In the genomic region with DNA sequence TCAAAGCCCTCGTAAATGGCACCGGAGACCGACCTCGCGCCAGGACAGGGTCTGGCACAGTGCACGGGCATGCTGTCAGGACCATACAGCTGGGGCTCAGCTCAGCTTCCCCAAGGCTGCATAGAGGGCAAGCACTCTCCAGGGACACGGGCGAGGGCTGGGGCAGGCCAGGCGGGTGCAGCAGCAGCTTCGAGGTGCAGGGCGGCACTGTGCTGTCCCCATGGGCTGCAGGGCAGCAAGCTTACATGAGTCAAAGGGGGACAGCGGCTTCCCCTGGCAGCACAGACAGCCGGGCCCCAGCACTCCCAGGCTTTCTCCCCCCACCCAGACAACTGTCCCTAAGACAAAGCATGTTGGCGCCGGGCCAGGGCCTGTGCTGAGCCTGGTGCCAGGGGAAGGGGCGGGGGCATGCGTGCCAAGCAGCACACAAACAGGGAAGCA, we compare ENCODE assay signal across 15 cellular contexts. TPM values are rescaled to one million over a fixed set of nuclear protein-coding genes. Genes with fewer than 3 reads are reported as not detected.
DNase-seq lines count a peak whose midpoint lies in the region; ATAC-seq and TF ChIP-seq lines count a peak whose summit lies in the region.
"Had no signal": no experiment of that assay in that cellular context is flagged by ENCODE, and none has a peak within 500 bp of the region (broad histone marks: within the 10 kb centered on the region; RNA-seq: fewer than 3 reads in every experiment).

No MANE protein-coding gene starts in this region.

- POLR2A ChIA-PET in activated CD4-positive, alpha-beta memory T cell treated with anti-CD3 and anti-CD28 coated beads, Interleukin-2, amount 10 ng/mL, durations not matched to agents 7 days and 5 days (lab: Charles Lee), result no interaction called here

- TF ChIP-seq CTCF in endodermal cell (conservative IDR thresholded peaks at IDR 0.05) (no peak), CD14-positive monocyte (IDR thresholded peaks at IDR 0.05) (no peak)

- no peak overlapping the region for H3K4me3 ChIP-seq in endodermal cell (ENCODE audit: low read length)
- H3K4me3 ChIP-seq: gastroesophageal sphincter, skin epidermis had no signal

- H3K9me3 ChIP-seq in endodermal cell (ENCODE audit: control insufficient read depth, low read length), result no peaks in the 10 kb centered on the region
- H3K9me3 ChIP-seq: gastroesophageal sphincter had no signal

- CTCF ChIA-PET in activated CD4-positive, alpha-beta memory T cell treated with anti-CD3 and anti-CD28 coated beads, Interleukin-2, amount 10 ng/mL, durations not matched to agents 7 days and 5 days (lab: Charles Lee), result no interaction called here

- no peaks in the 10 kb centered on the region for H3K27me3 Mint-ChIP-seq in endodermal cell (ENCODE audit: insufficient read depth)
- H3K27me3 Mint-ChIP-seq in activated CD4-positive, alpha-beta memory T cell treated with anti-CD3 and anti-CD28 coated beads, Interleukin-2, amount 10 ng/mL, durations not matched to agents 7 days and 5 days, result no peaks in the 10 kb centered on the region
- peaks cover 0 to 9% (median 1%) of the 10 kb centered on the region in 3 donors for H3K27me3 Mint-ChIP-seq in CD14-positive monocyte (ENCODE audit: low read depth in 3 of 3)
- H3K27me3 Mint-ChIP-seq: activated CD4-positive, alpha-beta memory T cell treated with anti-CD3 and anti-CD28 coated beads for 36 hours had no signal

- peak overlapping the region; percentile 5 for H3K27ac ChIP-seq in endodermal cell (ENCODE audit: low read depth, low read length)
- H3K27ac ChIP-seq: brain microvascular endothelial cell, skin epidermis had no signal

- no peak overlapping the region for H3K9ac ChIP-seq in endodermal cell (ENCODE audit: extremely low read depth, low read length, poor library complexity, severe bottlenecking)

- 95 to 97% methylated on average over 6 to 17 of the region's 17 CpGs for WGBS in endodermal cell (ENCODE audit: insufficient coverage in 1 of 2, insufficient read length in 1 of 2), 2 experiments

- no peaks in the 10 kb centered on the region for H3K9me3 Mint-ChIP-seq in endodermal cell
- H3K9me3 Mint-ChIP-seq in activated CD4-positive, alpha-beta memory T cell treated with anti-CD3 and anti-CD28 coated beads, Interleukin-2, amount 10 ng/mL, durations not matched to agents 7 days and 5 days, result no peaks in the 10 kb centered on the region
- no peaks in the 10 kb centered on the region for H3K9me3 Mint-ChIP-seq in CD14-positive monocyte
- H3K9me3 Mint-ChIP-seq: activated CD4-positive, alpha-beta memory T cell treated with anti-CD3 and anti-CD28 coated beads for 36 hours had no signal

- H3K36me3 ChIP-seq in endodermal cell (ENCODE audit: control insufficient read depth, insufficient read depth, low read length), result no peaks in the 10 kb centered on the region
- H3K36me3 ChIP-seq: brain microvascular endothelial cell had no signal

- H3K27me3 ChIP-seq in endodermal cell (ENCODE audit: control insufficient read depth, insufficient read depth, low read length, poor library complexity, severe bottlenecking), result no peaks in the 10 kb centered on the region
- H3K27me3 ChIP-seq: brain microvascular endothelial cell, gastroesophageal sphincter had no signal

- H3K4me3 Mint-ChIP-seq in endodermal cell, result no peak overlapping the region
- no peak overlapping the region for H3K4me3 Mint-ChIP-seq in activated CD4-positive, alpha-beta memory T cell treated with anti-CD3 and anti-CD28 coated beads, Interleukin-2, amount 10 ng/mL, durations not matched to agents 7 days and 5 days
- H3K4me3 Mint-ChIP-seq in CD14-positive monocyte, result no peak overlapping the region
- H3K4me3 Mint-ChIP-seq: activated CD4-positive, alpha-beta memory T cell treated with anti-CD3 and anti-CD28 coated beads for 36 hours had no signal

- intact Hi-C loops in sciatic nerve (cut with DNase I), result loop anchor here (10.0 kb wide), 1 partner anchor 170 kb away; the partner anchor contains the start of gene SLC22A23
- intact Hi-C loops in CD14-positive monocyte (cut with micrococcal nuclease), result no loop called here

- peaks cover 9% of the 10 kb centered on the region for H3K4me1 Mint-ChIP-seq in endodermal cell
- no peaks in the 10 kb centered on the region for H3K4me1 Mint-ChIP-seq in activated CD4-positive, alpha-beta memory T cell treated with anti-CD3 and anti-CD28 coated beads, Interleukin-2, amount 10 ng/mL, durations not matched to agents 7 days and 5 days
- peaks cover 1% of the 10 kb centered on the region for H3K4me1 Mint-ChIP-seq in CD14-positive monocyte

- peak; percentile 17 to 63 (median 27) for DNase-seq in NCI-H1417 (lab: John Stamatoyannopoulos, UW)
- no peak for DNase-seq in NCI-H1417 treated with DMSO at 0.1 percent for 48 hours (lab: John Stamatoyannopoulos, UW)
- DNase-seq in NCI-H2029 treated with DMSO at 0.1 percent for 48 hours (lab: John Stamatoyannopoulos, UW), result peak; percentile 77
- DNase-seq in endodermal cell, result peak; percentile 37
- peak; percentile 73 for DNase-seq in sciatic nerve (ENCODE audit: low spot score)
- DNase-seq in NCI-H2107 (lab: John Stamatoyannopoulos, UW), result no peak
- DNase-seq in activated CD4-positive, alpha-beta memory T cell treated with anti-CD3 and anti-CD28 coated beads, Interleukin-2, amount 10 ng/mL, durations not matched to agents 7 days and 5 days, result no peak
- no peak for DNase-seq in CD14-positive monocyte (ENCODE audit: low spot score)
- DNase-seq: activated CD4-positive, alpha-beta memory T cell treated with anti-CD3 and anti-CD28 coated beads for 36 hours; brain microvascular endothelial cell; DMS53; NCI-H1930 had no signal

- peaks cover 9% of the 10 kb centered on the region for H3K4me1 ChIP-seq in endodermal cell (ENCODE audit: control insufficient read depth, insufficient read depth, low read length)

- H3K27ac Mint-ChIP-seq in endodermal cell (no peak overlapping the region), CD14-positive monocyte (no peak overlapping the region)
- no peak overlapping the region for H3K27ac Mint-ChIP-seq in activated CD4-positive, alpha-beta memory T cell treated with anti-CD3 and anti-CD28 coated beads, Interleukin-2, amount 10 ng/mL, durations not matched to agents 7 days and 5 days
- H3K27ac Mint-ChIP-seq: activated CD4-positive, alpha-beta memory T cell treated with anti-CD3 and anti-CD28 coated beads for 36 hours had no signal

- H3K36me3 Mint-ChIP-seq in endodermal cell (ENCODE audit: low read depth) (peaks cover 25% of the 10 kb centered on the region), CD14-positive monocyte (no peaks in the 10 kb centered on the region)
- H3K36me3 Mint-ChIP-seq in activated CD4-positive, alpha-beta memory T cell treated with anti-CD3 and anti-CD28 coated beads, Interleukin-2, amount 10 ng/mL, durations not matched to agents 7 days and 5 days (ENCODE audit: low read depth), result no peaks in the 10 kb centered on the region

- no peak for ATAC-seq in sciatic nerve
- ATAC-seq: gastroesophageal sphincter, Panc1 had no signal

RNA-seq across cellular contexts. Expression of gene PSMG4, which starts 25.7 kb away (rescaled TPM):
- total RNA-seq in endodermal cell (10 to 100 TPM; 16.0 to 21.5 TPM), sciatic nerve (21.2 TPM)
- polyA plus RNA-seq in endodermal cell (2013, experiment 1 of 2), result 18.5 TPM
- 18.2 TPM for polyA plus RNA-seq in endodermal cell (2013, experiment 2 of 2)
- total RNA-seq in activated CD4-positive, alpha-beta memory T cell treated with anti-CD3 and anti-CD28 coated beads, Interleukin-2, amount 10 ng/mL, durations not matched to agents 7 days and 5 days, result 10 to 100 TPM; 19.8 to 21.4 TPM
- 10 to 100 TPM; 27.9 to 31.1 TPM for polyA plus RNA-seq in CD14-positive monocyte

RNA-seq across cellular contexts. Expression of gene TUBB2B, which starts 57.0 kb away (rescaled TPM):
- total RNA-seq in endodermal cell, result 100 to 1,000 TPM; 253 to 304 TPM
- 836 TPM for polyA plus RNA-seq in endodermal cell (2013, experiment 1 of 2)
- 726 TPM for polyA plus RNA-seq in endodermal cell (2013, experiment 2 of 2)
- total RNA-seq in sciatic nerve, result 39.4 TPM
- not detected for total RNA-seq in activated CD4-positive, alpha-beta memory T cell treated with anti-CD3 and anti-CD28 coated beads, Interleukin-2, amount 10 ng/mL, durations not matched to agents 7 days and 5 days
- polyA plus RNA-seq in CD14-positive monocyte, result under 1 TPM in 1 of 2 donors, not detected in 1; 0.15 TPM

Comparison
In these comparisons a context has a peak if more than half of its experiments do, and no peak if none do; other contexts are left out.
1. DNase-seq: peak in NCI-H1417 (3 of 3), NCI-H2029 treated with DMSO at 0.1 percent for 48 hours (single experiment), endodermal cell (single experiment) and sciatic nerve (single experiment); none in NCI-H1417 treated with DMSO at 0.1 percent for 48 hours (single experiment), NCI-H2107 (single experiment), activated CD4-positive, alpha-beta memory T cell treated with anti-CD3 and anti-CD28 coated beads, Interleukin-2, amount 10 ng/mL, durations not matched to agents 7 days and 5 days (single experiment) and CD14-positive monocyte (single experiment).
2. RNA of gene TUBB2B, which starts 57.0 kb away (total RNA-seq): 253 to 304 TPM in endodermal cell and 39.4 TPM in sciatic nerve (single experiment); not detected in activated CD4-positive, alpha-beta memory T cell treated with anti-CD3 and anti-CD28 coated beads, Interleukin-2, amount 10 ng/mL, durations not matched to agents 7 days and 5 days; every median in the first group is over 10 times any median in the second.